14 cellular contexts compared by ENCODE assay signal in the genomic region with DNA sequence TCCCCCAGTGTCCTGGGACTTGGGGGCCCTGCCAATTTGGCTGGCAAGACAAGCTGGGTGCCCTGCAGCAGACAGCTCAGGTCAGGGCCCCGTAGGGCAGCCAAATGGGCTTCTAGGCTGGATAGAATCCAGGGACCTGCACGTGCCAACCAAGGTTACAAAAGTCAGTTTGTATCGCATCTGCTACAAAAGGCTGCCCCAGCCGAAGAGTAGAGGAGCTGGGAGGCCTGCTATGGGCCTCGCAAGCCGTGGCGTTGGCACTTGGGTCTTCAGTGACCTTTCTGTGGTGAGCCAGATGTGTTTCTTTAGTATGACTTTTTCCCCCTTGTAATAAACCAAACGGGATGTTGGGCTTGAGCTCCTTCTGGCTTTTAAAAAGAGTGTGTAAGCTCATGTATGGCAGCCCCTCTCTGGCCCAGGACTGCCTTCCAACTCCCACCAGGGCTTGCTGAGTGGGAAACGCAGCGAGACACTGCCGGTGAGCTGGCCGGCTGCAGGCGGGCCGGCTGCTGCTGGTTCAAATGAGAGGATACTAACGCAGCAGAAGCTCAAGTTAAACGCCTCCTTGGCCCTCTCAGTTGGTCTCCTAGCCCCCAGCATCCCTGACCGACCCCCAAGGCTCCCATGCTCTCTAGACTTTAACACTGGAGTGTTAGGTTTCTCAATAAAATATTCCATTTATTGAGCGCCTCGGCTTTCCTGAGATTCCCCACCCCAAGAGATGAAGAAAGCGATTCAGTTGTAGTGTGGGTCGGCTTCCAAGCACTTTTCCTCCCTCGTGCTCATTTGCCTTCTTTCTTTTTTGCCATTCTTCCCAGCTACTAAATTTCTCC. TPM values are rescaled to one million over a fixed set of nuclear protein-coding genes. Genes with fewer than 3 reads are reported as not detected.
DNase-seq lines count a peak whose midpoint lies in the region; ATAC-seq and TF ChIP-seq lines count a peak whose summit lies in the region.
"Had no signal": no experiment of that assay in that cellular context is flagged by ENCODE, and none has a peak within 500 bp of the region (broad histone marks: within the 10 kb centered on the region; RNA-seq: fewer than 3 reads in every experiment).

No MANE protein-coding gene starts in this region.

- DNase-seq in right cardiac atrium (peak in 2 of 3 donors; percentile 16 to 21), heart right ventricle (no peak), epithelial cell of prostate (ENCODE audit: low read depth, low spot score) (no peak), omental fat pad (ENCODE audit: low spot score) (peak; percentile 18), uterus (peak; percentile 33 to 34), inferior parietal cortex (ENCODE audit: extremely low spot score) (no peak), UCSD-AML1 (lab: John Stamatoyannopoulos, UW; ENCODE audit: unreplicated experiment) (no peak)
- DNase-seq: activated gamma-delta T cell, AML-193, erythroblast, NCI-H1694 had no signal

- TF ChIP-seq POLR2A in uterus (IDR thresholded peaks at IDR 0.05), result no peak

- ATAC-seq in right cardiac atrium (no peak), heart right ventricle (no peak), omental fat pad (ENCODE audit: low FRiP score) (no peak), HG03460 (IDR thresholded peaks at IDR 0.05; ENCODE audit: unreplicated experiment) (no peak)

- H3K27ac ChIP-seq in right cardiac atrium (ENCODE audit: low read length), result no peak overlapping the region
- no peak overlapping the region for H3K27ac ChIP-seq in heart right ventricle
- peak overlapping the region; percentile 93 for H3K27ac ChIP-seq in epithelial cell of prostate
- peak overlapping the region; percentile 94 to 96 for H3K27ac ChIP-seq in uterus
- H3K27ac ChIP-seq: cardiac muscle cell had no signal

- no peaks in the 10 kb centered on the region for H3K4me1 ChIP-seq in right cardiac atrium (ENCODE audit: control insufficient read depth, insufficient read depth, low read length)
- peaks cover 8 to 36% (median 29%) of the 10 kb centered on the region in 9 donors for H3K4me1 ChIP-seq in heart right ventricle
- no peaks in the 10 kb centered on the region for H3K4me1 ChIP-seq in uterus

- peaks cover 0 to 3% (median 0%) of the 10 kb centered on the region in 9 donors for H3K36me3 ChIP-seq in heart right ventricle
- no peaks in the 10 kb centered on the region for H3K36me3 ChIP-seq in uterus
- H3K36me3 ChIP-seq: cardiac muscle cell had no signal

- peaks cover 5% of the 10 kb centered on the region for H3K27me3 ChIP-seq in right cardiac atrium (ENCODE audit: control insufficient read depth, insufficient read depth)
- H3K27me3 ChIP-seq in heart right ventricle, result peaks cover 72 to 100% (median 100%) of the 10 kb centered on the region in 7 donors
- no peaks in the 10 kb centered on the region for H3K27me3 ChIP-seq in uterus

- H3K4me3 ChIP-seq in right cardiac atrium (ENCODE audit: low read length) (no peak overlapping the region), heart right ventricle (no peak overlapping the region), uterus (peak overlapping the region; percentile 58 to 66)
- H3K4me3 ChIP-seq: cardiac muscle cell had no signal

- WGBS in right cardiac atrium, result 76% methylated on average over 22 of the region's 22 CpGs
- WGBS in heart right ventricle, 2 donors, result 69 to 71% methylated on average over 22 of the region's 22 CpGs

- intact Hi-C loops in right cardiac atrium (cut with DNase I) (no loop called here), heart right ventricle (cut with DNase I) (no loop called here), uterus (cut with DNase I; ENCODE audit: low total_unique reads) (no loop called here)

- no peaks in the 10 kb centered on the region for H3K9me3 ChIP-seq in right cardiac atrium (ENCODE audit: control insufficient read depth, low read length)
- no peaks in the 10 kb centered on the region for H3K9me3 ChIP-seq in heart right ventricle
- no peaks in the 10 kb centered on the region for H3K9me3 ChIP-seq in uterus

- TF ChIP-seq CTCF in heart right ventricle (IDR thresholded peaks at IDR 0.05) (no peak), omental fat pad (IDR thresholded peaks at IDR 0.05) (no peak), uterus (IDR thresholded peaks at IDR 0.05) (no peak)

RNA-seq across cellular contexts. Expression of gene HOXA10, which starts 3.1 kb away (rescaled TPM):
- total RNA-seq in right cardiac atrium (not detected), heart right ventricle (under 1 TPM in 1 of 10 donors, not detected in 9; 0.19 TPM), omental fat pad (1 to 10 TPM in 2 of 4 donors, under 1 TPM in 2; 0.56 to 1.9 (median 1.2) TPM), uterus (100 to 1,000 TPM in 1 of 4 donors, 10 to 100 TPM in 3; 50.0 to 114 (median 69.0) TPM)
- polyA plus RNA-seq in right cardiac atrium (not detected), heart right ventricle (under 1 TPM in 1 of 2 donors, not detected in 1; 0.03 TPM)
- total RNA-seq: cardiac muscle cell had no signal
- polyA plus RNA-seq: cardiac muscle cell had no signal

RNA-seq across cellular contexts. Expression of gene HOXA11, which starts 7.9 kb away (rescaled TPM):
- total RNA-seq in right cardiac atrium, result not detected
- polyA plus RNA-seq in right cardiac atrium, result not detected
- not detected for total RNA-seq in heart right ventricle
- not detected for polyA plus RNA-seq in heart right ventricle
- not detected for total RNA-seq in omental fat pad
- 10 to 100 TPM; 32.4 to 82.0 (median 57.8) TPM for total RNA-seq in uterus
- total RNA-seq: cardiac muscle cell had no signal
- polyA plus RNA-seq: cardiac muscle cell, IgD-negative memory B cell had no signal

RNA-seq across cellular contexts. Expression of gene HOXA9, which starts 11.8 kb away (rescaled TPM):
- total RNA-seq in right cardiac atrium, result not detected
- polyA plus RNA-seq in right cardiac atrium, result not detected
- total RNA-seq in heart right ventricle, result not detected
- not detected for polyA plus RNA-seq in heart right ventricle
- 1 to 10 TPM in 2 of 4 donors, under 1 TPM in 1, not detected in 1; 0.19 to 2.4 (median 1.0) TPM for total RNA-seq in omental fat pad
- 10 to 100 TPM in 3 of 4 donors, 1 to 10 TPM in 1; 2.3 to 26.4 (median 22.4) TPM for total RNA-seq in uterus
- total RNA-seq: cardiac muscle cell had no signal
- polyA plus RNA-seq: cardiac muscle cell had no signal

RNA-seq across cellular contexts. Expression of gene HOXA7, which starts 20.7 kb away (rescaled TPM):
- not detected for total RNA-seq in right cardiac atrium
- polyA plus RNA-seq in right cardiac atrium, result 0.11 TPM
- not detected for total RNA-seq in heart right ventricle
- under 1 TPM in 1 of 2 donors, not detected in 1; 0.04 TPM for polyA plus RNA-seq in heart right ventricle
- total RNA-seq in omental fat pad, result 1 to 10 TPM; 4.6 to 6.1 (median 5.3) TPM
- 1 to 10 TPM in 3 of 4 donors, under 1 TPM in 1; 0.26 to 9.1 (median 5.2) TPM for total RNA-seq in uterus
- total RNA-seq: cardiac muscle cell had no signal
- polyA plus RNA-seq: cardiac muscle cell had no signal

RNA-seq across cellular contexts. Expression of gene HOXA13, which starts 22.7 kb away (rescaled TPM):
- total RNA-seq in right cardiac atrium (not detected), heart right ventricle (not detected), omental fat pad (not detected), uterus (10 to 100 TPM in 1 of 4 donors, 1 to 10 TPM in 1, under 1 TPM in 2; 0.40 to 27.5 (median 1.1) TPM)
- polyA plus RNA-seq in right cardiac atrium (not detected), heart right ventricle (not detected)
- total RNA-seq: cardiac muscle cell had no signal
- polyA plus RNA-seq: cardiac muscle cell, IgD-negative memory B cell had no signal

Comparison
In these comparisons a context has a peak if more than half of its experiments do, and no peak if none do; other contexts are left out.
1. DNase-seq: peak in right cardiac atrium (2 of 3), omental fat pad (single experiment) and uterus (2 of 2); none in heart right ventricle (0 of 2), epithelial cell of prostate (single experiment), inferior parietal cortex (single experiment) and UCSD-AML1 (single experiment).
2. H3K27ac ChIP-seq: peak in epithelial cell of prostate (single experiment) and uterus (2 of 2); none in right cardiac atrium (single experiment) and heart right ventricle (0 of 10).
3. H3K4me3 ChIP-seq: peak in uterus (2 of 2); none in right cardiac atrium (single experiment) and heart right ventricle (0 of 10).
4. RNA of gene HOXA10, which starts 3.1 kb away (total RNA-seq): 50.0 to 114 TPM in uterus; 0.56 to 1.9 TPM in omental fat pad, 0.19 TPM in heart right ventricle and not detected in right cardiac atrium; every median in the first group is over 10 times any median in the second.
5. RNA of gene HOXA11, which starts 7.9 kb away (total RNA-seq): 32.4 to 82.0 TPM in uterus; not detected in right cardiac atrium, not detected in heart right ventricle and not detected in omental fat pad; every median in the first group is over 10 times any median in the second.